In genomic region chr6:75963569-75963968, GRCh38 we compare ENCODE assay signal across 27 cellular contexts.
"Had no signal": no experiment of that assay in that cellular context is flagged by ENCODE, and none has a peak within 500 bp of the region (broad histone marks: within the 10 kb centered on the region; RNA-seq: fewer than 3 reads in every experiment).

No MANE protein-coding gene starts in this region.

- H3K27ac ChIP-seq: body of pancreas, coronary artery, dorsolateral prefrontal cortex, heart right ventricle had no signal

- H3K4me3 Mint-ChIP-seq: activated CD4-positive, alpha-beta memory T cell treated with anti-CD3 and anti-CD28 coated beads, Interleukin-2, amount 10 ng/mL, durations not matched to agents 7 days and 5 days; activated CD4-positive, alpha-beta T cell treated with anti-CD3 and anti-CD28 coated beads, Interleukin-2, amount 10 ng/mL, durations not matched to agents 7 days and 5 days; activated naive CD8-positive, alpha-beta T cell; activated T-cell treated with anti-CD3 and anti-CD28 coated beads, Interleukin-2, amount 50 U/mL, for 4 hours; activated T-helper 17 cell treated with anti-CD3 and anti-CD28 coated beads, Interleukin-2, amount 50 U/mL, for 72 hours; central memory CD8-positive, alpha-beta T cell; dendritic cell treated with granulocyte-macrophage colony-stimulating factor and Interleukin-4, amounts not matched to agents 40 ng/mL and 50 ng/mL, for 4 days; endodermal cell had no signal

- H3K9me3 ChIP-seq: body of pancreas had no signal

- H3K27me3 ChIP-seq: body of pancreas, heart right ventricle had no signal

- H3K36me3 Mint-ChIP-seq: activated naive CD8-positive, alpha-beta T cell had no signal

- H3K9me3 Mint-ChIP-seq: activated CD4-positive, alpha-beta memory T cell treated with anti-CD3 and anti-CD28 coated beads, Interleukin-2, amount 10 ng/mL, durations not matched to agents 7 days and 5 days; activated CD4-positive, alpha-beta T cell treated with anti-CD3 and anti-CD28 coated beads, Interleukin-2, amount 10 ng/mL, durations not matched to agents 7 days and 5 days; activated T-cell treated with anti-CD3 and anti-CD28 coated beads, Interleukin-2, amount 50 U/mL, for 4 hours; activated T-helper 17 cell treated with anti-CD3 and anti-CD28 coated beads, Interleukin-2, amount 50 U/mL, for 72 hours; central memory CD8-positive, alpha-beta T cell had no signal

- H3K4me1 ChIP-seq: body of pancreas, heart right ventricle had no signal

- H3K27me3 Mint-ChIP-seq: activated CD4-positive, alpha-beta T cell treated with anti-CD3 and anti-CD28 coated beads, Interleukin-2, amount 10 ng/mL, durations not matched to agents 7 days and 5 days; dendritic cell treated with granulocyte-macrophage colony-stimulating factor and Interleukin-4, amounts not matched to agents 40 ng/mL and 50 ng/mL, for 4 days had no signal

- FAIRE-seq: frontal cortex had no signal

- H3K4me3 ChIP-seq: body of pancreas, coronary artery, dorsolateral prefrontal cortex, heart right ventricle had no signal

- ATAC-seq: activated T-cell treated with anti-CD3 and anti-CD28 coated beads, Interleukin-2, amount 50 U/mL, for 4 hours; activated T-helper 17 cell treated with anti-CD3 and anti-CD28 coated beads, Interleukin-2, amount 50 U/mL, for 72 hours; body of pancreas; esophagus mucosa; heart right ventricle had no signal

- DNase-seq: activated CD4-positive, alpha-beta memory T cell treated with anti-CD3 and anti-CD28 coated beads, Interleukin-2, amount 10 ng/mL, durations not matched to agents 7 days and 5 days; activated CD4-positive, alpha-beta T cell treated with anti-CD3 and anti-CD28 coated beads for 1 hour; activated CD4-positive, alpha-beta T cell treated with anti-CD3 and anti-CD28 coated beads for 4 hours; activated CD4-positive, alpha-beta T cell treated with anti-CD3 and anti-CD28 coated beads, Interleukin-2, amount 10 ng/mL, durations not matched to agents 7 days and 5 days; activated CD4-positive, alpha-beta T cell treated with anti-CD3 and anti-CD28 coated beads, Interleukin-2, amount 50 U/mL, for 4 hours; activated effector memory CD4-positive, alpha-beta T cell treated with Interleukin-2 at 50 U/mL for 16 hours; activated gamma-delta T cell treated with Interleukin-2 at 50 U/mL for 16 hours; activated naive CD4-positive, alpha-beta T cell treated with anti-CD3 and anti-CD28 coated beads, Interleukin-2, amount 50 U/mL, for 16 hours; activated naive CD4-positive, alpha-beta T cell treated with Interleukin-2 at 50 U/mL for 16 hours; activated T-cell treated with anti-CD3 and anti-CD28 coated beads, Interleukin-2, amount 50 U/mL, for 4 hours; amygdala; aorta; body of pancreas; dorsolateral prefrontal cortex; effector memory CD4-positive, alpha-beta T cell; endodermal cell; foreskin fibroblast; glutamatergic neuron; heart right ventricle; T-helper 2 cell had no signal

- H3K27ac Mint-ChIP-seq: activated CD4-positive, alpha-beta memory T cell treated with anti-CD3 and anti-CD28 coated beads, Interleukin-2, amount 10 ng/mL, durations not matched to agents 7 days and 5 days; activated CD4-positive, alpha-beta T cell treated with anti-CD3 and anti-CD28 coated beads, Interleukin-2, amount 10 ng/mL, durations not matched to agents 7 days and 5 days; activated naive CD8-positive, alpha-beta T cell; activated T-helper 17 cell treated with anti-CD3 and anti-CD28 coated beads, Interleukin-2, amount 50 U/mL, for 72 hours; dendritic cell treated with granulocyte-macrophage colony-stimulating factor and Interleukin-4, amounts not matched to agents 40 ng/mL and 50 ng/mL, for 4 days; endodermal cell had no signal

- H3K4me1 Mint-ChIP-seq: activated CD4-positive, alpha-beta memory T cell treated with anti-CD3 and anti-CD28 coated beads, Interleukin-2, amount 10 ng/mL, durations not matched to agents 7 days and 5 days; activated CD4-positive, alpha-beta T cell treated with anti-CD3 and anti-CD28 coated beads, Interleukin-2, amount 10 ng/mL, durations not matched to agents 7 days and 5 days; activated T-helper 17 cell treated with anti-CD3 and anti-CD28 coated beads, Interleukin-2, amount 50 U/mL, for 72 hours; central memory CD8-positive, alpha-beta T cell; endodermal cell had no signal

- H3K36me3 ChIP-seq: heart right ventricle had no signal
